In the genomic region with DNA sequence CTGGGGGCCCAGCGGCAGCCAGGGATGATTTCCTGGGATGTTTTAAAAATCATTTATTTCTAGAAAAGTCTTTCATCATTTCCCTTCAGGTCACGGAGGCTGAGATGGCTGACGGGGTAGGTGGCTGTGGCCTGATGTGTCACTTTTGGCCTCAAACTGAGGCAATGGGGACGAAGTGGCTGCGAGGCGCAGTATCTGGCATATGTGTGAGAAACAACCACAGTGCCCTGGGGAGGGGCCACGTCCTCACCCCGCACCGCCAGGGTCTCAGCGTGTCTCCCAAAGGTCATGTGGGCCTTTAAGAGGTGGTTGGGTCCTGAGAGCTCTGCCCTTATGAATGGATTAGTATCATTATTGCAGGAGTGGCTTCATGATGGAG, we compare ENCODE assay signal across 22 cellular contexts.
A peak's percentile ranks its signal among the peaks of the same experiment; 100 is the strongest.
DNase-seq lines count a peak whose midpoint lies in the region; ATAC-seq, FAIRE-seq and TF ChIP-seq lines count a peak whose summit lies in the region.
"Had no signal": no experiment of that assay in that cellular context is flagged by ENCODE, and none has a peak within 500 bp of the region (broad histone marks: within the 10 kb centered on the region; RNA-seq: fewer than 3 reads in every experiment).

No MANE protein-coding gene starts in this region.

- no peaks in the 10 kb centered on the region for H3K9me1 ChIP-seq in K562 (ENCODE audit: control insufficient read depth, insufficient read depth, low read length)

- no peaks in the 10 kb centered on the region for H3K79me2 ChIP-seq in K562 (ENCODE audit: control insufficient read depth, insufficient read depth, low read length)

- in situ Hi-C loops in K562 (cut with MboI) = no loop called here

- ATAC-seq in K562 (no peak), left lobe of liver (no peak), GM21447 (IDR thresholded peaks at IDR 0.05; ENCODE audit: unreplicated experiment) (no peak)
- ATAC-seq: PC-3 had no signal

- H3K36me3 ChIP-seq in K562 (ENCODE audit: control insufficient read depth, insufficient read depth, low read length) = no peaks in the 10 kb centered on the region
- no peaks in the 10 kb centered on the region for H3K36me3 ChIP-seq in muscle layer of colon (ENCODE audit: insufficient read depth, low read length)
- no peaks in the 10 kb centered on the region for H3K36me3 ChIP-seq in stomach smooth muscle (ENCODE audit: control insufficient read depth in 2 of 2, insufficient read depth in 2 of 2, low read length in 2 of 2)
- H3K36me3 ChIP-seq: prostate gland had no signal

- no peak overlapping the region for H3K27ac ChIP-seq in K562 (ENCODE audit: extremely low read depth, low read depth, low read length)
- H3K27ac ChIP-seq in muscle layer of colon (ENCODE audit: low read depth, low read length) = peak overlapping the region; percentile 96
- peak overlapping the region; percentile 77 for H3K27ac ChIP-seq in stomach smooth muscle (ENCODE audit: low read length)
- H3K27ac ChIP-seq: 22Rv1 had no signal

- H3K4me2 ChIP-seq in K562 (ENCODE audit: insufficient read depth, low read length) = no peak overlapping the region
- H3K4me2 ChIP-seq: SK-N-SH had no signal

- H3K27me3 ChIP-seq in K562 (ENCODE audit: control insufficient read depth in 2 of 2, insufficient read depth in 2 of 2, low read length in 2 of 2) = no peaks in the 10 kb centered on the region
- no peaks in the 10 kb centered on the region for H3K27me3 ChIP-seq in muscle layer of colon (ENCODE audit: control insufficient read depth in 1 of 2, insufficient read depth in 2 of 2, low read length in 2 of 2)
- no peaks in the 10 kb centered on the region for H3K27me3 ChIP-seq in stomach smooth muscle (ENCODE audit: control insufficient read depth in 1 of 2, insufficient read depth in 2 of 2, low read length in 2 of 2)

- POLR2A ChIA-PET in K562 (lab: Yijun Ruan, JAX) = no interaction called here

- TF ChIP-seq RAD21 in K562 (CRISPR knock-in tag; conservative IDR thresholded peaks at IDR 0.05 in 1 of 2, IDR thresholded peaks at IDR 0.05 in 1 of 2) = no peak

- H3K4me1 ChIP-seq in K562 (replicated peaks in 1 of 2; ENCODE audit: control insufficient read depth in 2 of 2, insufficient read depth in 2 of 2, low read length in 2 of 2) = peaks cover 20 to 26% of the 10 kb centered on the region in 2 experiments
- peaks cover 52% of the 10 kb centered on the region for H3K4me1 ChIP-seq in muscle layer of colon (ENCODE audit: insufficient read depth, low read length)
- peaks cover 54% of the 10 kb centered on the region for H3K4me1 ChIP-seq in stomach smooth muscle (ENCODE audit: control insufficient read depth, insufficient read depth, low read length)

- CTCF ChIA-PET in K562 (lab: Yijun Ruan, JAX; ENCODE audit: low intra/inter-chr PET ratio) = no interaction called here

- no peak overlapping the region for H2AFZ ChIP-seq in K562 (ENCODE audit: low read depth, low read length)

- no peaks in the 10 kb centered on the region for H4K20me1 ChIP-seq in K562 (replicated peaks; ENCODE audit: control insufficient read depth, insufficient read depth, low read length)

- TF ChIP-seq EP300 in K562 (IDR thresholded peaks at IDR 0.05; ENCODE audit: low read length) = no peak

- TF ChIP-seq CTCF in K562 (IDR thresholded peaks at IDR 0.05 in 2 of 3, conservative IDR thresholded peaks at IDR 0.05 in 1 of 3; ENCODE audit: insufficient read depth in 2 of 3, low read depth in 1 of 3, low read length in 3 of 3) (no peak), GM10266 (IDR thresholded peaks at IDR 0.05; ENCODE audit: control insufficient read depth, insufficient read depth, low read depth, missing control alignments) (no peak)

- FAIRE-seq in K562 (lab: Jason Lieb, UNC) = no peak
- FAIRE-seq: GM12892 had no signal

- H3K4me3 ChIP-seq in K562 (no peak overlapping the region), muscle layer of colon (ENCODE audit: low read depth in 1 of 2, low read length in 2 of 2) (no peak overlapping the region), stomach smooth muscle (ENCODE audit: low read length in 2 of 2) (no peak overlapping the region)
- H3K4me3 ChIP-seq: lung, prostate gland had no signal

- H3K9ac ChIP-seq in K562 (ENCODE audit: insufficient read depth in 1 of 2, low read depth in 2 of 2, low read length in 2 of 2) = no peak overlapping the region
- H3K9ac ChIP-seq in muscle layer of colon (ENCODE audit: low read length) = no peak overlapping the region
- no peak overlapping the region for H3K9ac ChIP-seq in stomach smooth muscle (ENCODE audit: low read length in 2 of 2)
- H3K9ac ChIP-seq: SK-N-SH had no signal

- no peak for TF ChIP-seq POLR2A in K562 (conservative IDR thresholded peaks at IDR 0.05)

- intact Hi-C loops in K562 (cut with micrococcal nuclease) = no loop called here

- DNase-seq in NK-92 treated with Interleukin-12 subunit alpha and Interleukin-12 subunit beta, amount 100 ng/mL, for 24 hours (lab: John Stamatoyannopoulos, UW) = peak; percentile 90
- DNase-seq in NK-92 (lab: John Stamatoyannopoulos, UW; ENCODE audit: unreplicated experiment) (no peak), K562 (ENCODE audit: extremely low read depth in 1 of 4, low spot score in 3 of 4) (no peak), left lobe of liver (ENCODE audit: low spot score) (no peak), GM10266 (ENCODE audit: extremely low spot score) (no peak)
- DNase-seq: C1 segment of cervical spinal cord; central memory CD4-positive, alpha-beta T cell; effector CD8-positive, alpha-beta T cell; GF-D8; naive B cell; NCI-H1417 treated with DMSO at 0.1 percent for 48 hours; NCI-H2171 treated with DMSO at 0.1 percent for 48 hours; NCI-H748 treated with DMSO at 0.1 percent for 48 hours; PC-3; SK-N-SH had no signal

- WGBS in K562 (ENCODE audit: insufficient coverage, low coverage, missing lambda C conversion rate) = 52% methylated on average over 10 of the region's 10 CpGs

- H3K9me3 ChIP-seq in K562 (replicated peaks; ENCODE audit: control insufficient read depth, insufficient read depth, low read depth, low read length) (no peaks in the 10 kb centered on the region), muscle layer of colon (ENCODE audit: low read length) (no peaks in the 10 kb centered on the region), stomach smooth muscle (ENCODE audit: control insufficient read depth in 2 of 2, low read length in 2 of 2) (no peaks in the 10 kb centered on the region)
- H3K9me3 ChIP-seq: prostate gland, SK-N-SH had no signal

- no TSS peak for BruUV-seq in K562 (replicated peaks; lab: Mats Ljungman, UMichigan)

TF ChIP-seq in K562, 482 proteins besides CTCF, POLR2A, EP300 and RAD21:
- TF ChIP-seq BRF1 (IDR thresholded peaks at IDR 0.05; ENCODE audit: borderline replicate concordance, extremely low read depth, insufficient read length) (no peak), TARDBP (IDR thresholded peaks at IDR 0.05) (no peak)
- TF ChIP-seq, protein P1, sequence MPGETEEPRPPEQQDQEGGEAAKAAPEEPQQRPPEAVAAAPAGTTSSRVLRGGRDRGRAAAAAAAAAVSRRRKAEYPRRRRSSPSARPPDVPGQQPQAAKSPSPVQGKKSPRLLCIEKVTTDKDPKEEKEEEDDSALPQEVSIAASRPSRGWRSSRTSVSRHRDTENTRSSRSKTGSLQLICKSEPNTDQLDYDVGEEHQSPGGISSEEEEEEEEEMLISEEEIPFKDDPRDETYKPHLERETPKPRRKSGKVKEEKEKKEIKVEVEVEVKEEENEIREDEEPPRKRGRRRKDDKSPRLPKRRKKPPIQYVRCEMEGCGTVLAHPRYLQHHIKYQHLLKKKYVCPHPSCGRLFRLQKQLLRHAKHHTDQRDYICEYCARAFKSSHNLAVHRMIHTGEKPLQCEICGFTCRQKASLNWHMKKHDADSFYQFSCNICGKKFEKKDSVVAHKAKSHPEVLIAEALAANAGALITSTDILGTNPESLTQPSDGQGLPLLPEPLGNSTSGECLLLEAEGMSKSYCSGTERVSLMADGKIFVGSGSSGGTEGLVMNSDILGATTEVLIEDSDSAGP (CRISPR knock-in tag; IDR thresholded peaks at IDR 0.05) = 0 out of 2 replicates have a peak, but pooled peaks have one; percentile 23
